26 cellular contexts compared by ENCODE assay signal in the genomic region with DNA sequence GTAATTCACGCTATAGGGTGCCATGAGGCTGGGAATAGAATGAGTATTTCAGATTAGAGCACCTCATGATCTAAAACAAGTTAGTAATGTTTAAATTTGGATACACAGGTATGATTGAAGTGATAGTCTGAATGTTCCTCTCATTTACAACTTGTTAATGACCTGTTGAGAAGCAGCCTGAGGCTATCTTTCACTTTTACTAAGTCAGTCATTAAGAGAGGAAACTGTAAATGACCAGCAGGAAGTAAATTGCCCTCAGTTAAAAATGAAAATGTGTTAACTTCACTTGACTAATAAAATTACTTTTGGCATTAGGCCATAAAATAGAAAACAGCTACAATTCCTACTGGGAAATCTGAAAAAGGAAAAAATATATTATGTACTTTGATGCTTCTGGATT.
"Had no signal": no experiment of that assay in that cellular context is flagged by ENCODE, and none has a peak within 500 bp of the region (broad histone marks: within the 10 kb centered on the region; RNA-seq: fewer than 3 reads in every experiment).

No MANE protein-coding gene starts in this region.

- H3K36me3 Mint-ChIP-seq: activated naive CD4-positive, alpha-beta T cell treated with anti-CD3 and anti-CD28 coated beads, Interleukin-2, amount 50 U/mL, for 24 hours; mesothelial cell of epicardium; naive thymus-derived CD4-positive, alpha-beta T cell had no signal

- H3K36me3 ChIP-seq: ovary, transverse colon had no signal

- H3K4me1 ChIP-seq: testis, transverse colon had no signal

- H3K27me3 ChIP-seq: dorsolateral prefrontal cortex, ovary, testis, transverse colon had no signal

- H3K9me3 ChIP-seq: ovary, testis had no signal

- H3K4me3 Mint-ChIP-seq: activated B cell treated with CpG ODN at 0.5 μM for 24 hours; activated CD8-positive, alpha-beta T cell treated with anti-CD3 and anti-CD28 coated beads for 36 hours; activated naive CD4-positive, alpha-beta T cell treated with anti-CD3 and anti-CD28 coated beads, Interleukin-2, amount 50 U/mL, for 24 hours; activated T-cell treated with anti-CD3 and anti-CD28 coated beads, Interleukin-2, amount 50 U/mL, for 4 hours; activated T-helper 17 cell treated with anti-CD3 and anti-CD28 coated beads, Interleukin-2, amount 50 U/mL, for 72 hours; mesothelial cell of epicardium; naive thymus-derived CD4-positive, alpha-beta T cell had no signal

- H3K27ac ChIP-seq: coronary artery, dorsolateral prefrontal cortex, ovary, skin epidermis, testis, transverse colon had no signal

- H3K4me3 ChIP-seq: coronary artery, dorsolateral prefrontal cortex, ovary, skin epidermis, testis, transverse colon had no signal

- DNase-seq: activated B cell treated with CpG ODN at 0.5 μM for 24 hours; activated CD4-positive, alpha-beta T cell treated with anti-CD3 and anti-CD28 coated beads, Interleukin-2, amount 50 U/mL, for 1 hour; activated CD8-positive, alpha-beta T cell treated with anti-CD3 and anti-CD28 coated beads for 36 hours; activated T-cell treated with anti-CD3 and anti-CD28 coated beads, Interleukin-2, amount 50 U/mL, for 4 hours; dorsolateral prefrontal cortex; effector memory CD4-positive, alpha-beta T cell; islet precursor cell; left cardiac atrium; mammary epithelial cell; naive thymus-derived CD4-positive, alpha-beta T cell; ovary; retina; stimulated activated CD4-positive, alpha-beta T cell treated with anti-CD3 and anti-CD28 coated beads, Interleukin-12 subunit alpha, Interleukin-12 subunit beta, amount 100 ng/mL, for 4 hours; stimulated activated CD4-positive, alpha-beta T cell treated with anti-CD3 and anti-CD28 coated beads, Interleukin-4, amount 100 ng/mL, for 1 hour; stimulated activated naive CD8-positive, alpha-beta T cell treated with anti-CD3 and anti-CD28 coated beads, Interleukin-15, Interleukin-2, amounts not matched to agents 100 U/mL and 50 U/mL, for 24 hours; testis; transverse colon had no signal

- H3K27me3 Mint-ChIP-seq: activated B cell treated with CpG ODN at 0.5 μM for 24 hours; activated CD8-positive, alpha-beta T cell treated with anti-CD3 and anti-CD28 coated beads for 36 hours; activated naive CD4-positive, alpha-beta T cell treated with anti-CD3 and anti-CD28 coated beads, Interleukin-2, amount 50 U/mL, for 24 hours; activated T-helper 17 cell treated with anti-CD3 and anti-CD28 coated beads, Interleukin-2, amount 50 U/mL, for 72 hours; naive thymus-derived CD4-positive, alpha-beta T cell; progenitor cell of endocrine pancreas had no signal

- H3K27ac Mint-ChIP-seq: activated B cell treated with CpG ODN at 0.5 μM for 24 hours; activated CD8-positive, alpha-beta T cell treated with anti-CD3 and anti-CD28 coated beads for 36 hours; activated naive CD4-positive, alpha-beta T cell treated with anti-CD3 and anti-CD28 coated beads, Interleukin-2, amount 50 U/mL, for 24 hours; activated T-helper 17 cell treated with anti-CD3 and anti-CD28 coated beads, Interleukin-2, amount 50 U/mL, for 72 hours; mesothelial cell of epicardium; naive thymus-derived CD4-positive, alpha-beta T cell; progenitor cell of endocrine pancreas had no signal

- ATAC-seq: activated CD8-positive, alpha-beta T cell treated with anti-CD3 and anti-CD28 coated beads for 36 hours; activated T-cell treated with anti-CD3 and anti-CD28 coated beads, Interleukin-2, amount 50 U/mL, for 4 hours; activated T-helper 17 cell treated with anti-CD3 and anti-CD28 coated beads, Interleukin-2, amount 50 U/mL, for 72 hours; left cardiac atrium; naive thymus-derived CD4-positive, alpha-beta T cell; sciatic nerve; stimulated activated naive CD8-positive, alpha-beta T cell treated with anti-CD3 and anti-CD28 coated beads, Interleukin-15, Interleukin-2, amounts not matched to agents 100 U/mL and 50 U/mL, for 24 hours had no signal

- H3K4me1 Mint-ChIP-seq: activated B cell treated with CpG ODN at 0.5 μM for 24 hours; activated naive CD4-positive, alpha-beta T cell treated with anti-CD3 and anti-CD28 coated beads, Interleukin-2, amount 50 U/mL, for 24 hours; activated T-helper 17 cell treated with anti-CD3 and anti-CD28 coated beads, Interleukin-2, amount 50 U/mL, for 72 hours; mesothelial cell of epicardium; naive thymus-derived CD4-positive, alpha-beta T cell had no signal

- H3K9me3 Mint-ChIP-seq: activated naive CD4-positive, alpha-beta T cell treated with anti-CD3 and anti-CD28 coated beads, Interleukin-2, amount 50 U/mL, for 24 hours had no signal

- FAIRE-seq: bronchial epithelial cell, frontal cortex had no signal
